ENCODE assay signal across 1 cellular context in genomic region chrX:135449637-135450550, GRCh38.
TF ChIP-seq lines count a peak whose summit lies in the region.

No MANE protein-coding gene starts in this region.

TF ChIP-seq in HepG2, 621 proteins besides CTCF, POLR2A, EP300 and RAD21:
- TF ChIP-seq, protein P1, sequence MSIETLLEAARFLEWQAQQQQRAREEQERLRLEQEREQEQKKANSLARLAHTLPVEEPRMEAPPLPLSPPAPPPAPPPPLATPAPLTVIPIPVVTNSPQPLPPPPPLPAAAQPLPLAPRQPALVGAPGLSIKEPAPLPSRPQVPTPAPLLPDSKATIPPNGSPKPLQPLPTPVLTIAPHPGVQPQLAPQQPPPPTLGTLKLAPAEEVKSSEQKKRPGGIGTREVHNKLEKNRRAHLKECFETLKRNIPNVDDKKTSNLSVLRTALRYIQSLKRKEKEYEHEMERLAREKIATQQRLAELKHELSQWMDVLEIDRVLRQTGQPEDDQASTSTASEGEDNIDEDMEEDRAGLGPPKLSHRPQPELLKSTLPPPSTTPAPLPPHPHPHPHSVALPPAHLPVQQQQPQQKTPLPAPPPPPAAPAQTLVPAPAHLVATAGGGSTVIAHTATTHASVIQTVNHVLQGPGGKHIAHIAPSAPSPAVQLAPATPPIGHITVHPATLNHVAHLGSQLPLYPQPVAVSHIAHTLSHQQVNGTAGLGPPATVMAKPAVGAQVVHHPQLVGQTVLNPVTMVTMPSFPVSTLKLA (IDR thresholded peaks at IDR 0.05), result peak; percentile 7; the same call in 1 of the 2 replicates
- TF ChIP-seq SMAD1 (CRISPR knock-in tag; IDR thresholded peaks at IDR 0.05; ENCODE audit: borderline replicate concordance, low read depth), result no peak
